1 cellular context compared by ENCODE assay signal in genomic region chr11:12757416-12757815, GRCh38.
TF ChIP-seq lines count a peak whose summit lies in the region.

No MANE protein-coding gene starts in this region.

TF ChIP-seq in HepG2, 621 proteins besides CTCF, POLR2A, EP300 and RAD21 (continued from another document):
- no peak for TF ChIP-seq ZSCAN5A (CRISPR knock-in tag; IDR thresholded peaks at IDR 0.05; ENCODE audit: borderline replicate concordance)
TF ChIP-seq in HepG2: peak in this region for 0.
